8 cellular contexts compared by ENCODE assay signal in the genomic region with DNA sequence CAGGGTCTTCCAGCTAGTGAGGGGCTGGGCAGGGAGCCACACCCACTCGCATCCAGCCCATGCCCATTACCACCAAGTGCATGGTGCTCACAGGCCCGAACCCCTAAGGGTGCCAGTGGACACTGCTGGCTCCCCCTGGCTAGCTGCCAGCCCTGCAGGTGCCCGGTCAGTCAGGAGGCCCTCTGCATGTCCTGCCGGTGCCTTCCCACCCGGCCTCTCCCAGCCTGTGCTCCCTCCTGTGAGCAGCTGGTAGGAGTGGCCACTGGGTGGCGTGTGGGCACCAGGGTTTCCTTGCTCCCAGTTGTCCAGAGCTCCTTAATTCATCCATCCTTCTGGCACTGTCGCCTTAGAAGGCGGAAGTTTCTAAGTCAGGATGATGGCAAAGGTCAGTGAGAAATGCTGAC. TPM values are rescaled to one million over a fixed set of nuclear protein-coding genes. Genes with fewer than 3 reads are reported as not detected.
DNase-seq lines count a peak whose midpoint lies in the region; ATAC-seq, FAIRE-seq and TF ChIP-seq lines count a peak whose summit lies in the region.

No MANE protein-coding gene starts in this region.

- intact Hi-C loops in MCF 10A (cut with micrococcal nuclease), result loop anchor here (1.0 to 5.0 kb wide), 3 partner anchors 49 to 294 kb away; no protein-coding TSS in a partner anchor

- no peak for FAIRE-seq in GM19239 (lab: Jason Lieb, UNC)

- no peak overlapping the region for H3K27ac ChIP-seq in C4-2B

- ATAC-seq in left lobe of liver, result peak; percentile 94

- H3K27ac Mint-ChIP-seq in MCF 10A (ENCODE audit: low read depth, unreplicated experiment), result no peak overlapping the region

- DNase-seq in GM19239 (ENCODE audit: insufficient read length, low spot score) (peak; percentile 36), NCI-H446 treated with DMSO at 0.1 percent for 48 hours (lab: John Stamatoyannopoulos, UW) (peak; percentile 31), MCF 10A (ENCODE audit: unreplicated experiment) (peak; percentile 74), left lobe of liver (ENCODE audit: low spot score) (peak; percentile 68)
- DNase-seq in activated CD4-positive, CD25-positive, alpha-beta regulatory T cell (lab: John Stamatoyannopoulos, UW), result no peak
- no peak for DNase-seq in stimulated activated CD4-positive, alpha-beta T cell treated with anti-CD3 and anti-CD28 coated beads, Interleukin-1b, Interleukin-23, amount 100 ng/mL, for 48 hours
- no peak for DNase-seq in stimulated activated naive CD4-positive, alpha-beta T cell treated with Interleukin-2 at 50 U/mL for 16 hours (lab: John Stamatoyannopoulos, UW)

- H3K4me3 Mint-ChIP-seq in MCF 10A (ENCODE audit: unreplicated experiment), result no peak overlapping the region

- POLR2A ChIA-PET in MCF 10A (lab: Yijun Ruan, JAX), result interaction anchor here (0.6 to 1.2 kb wide), 7 partner anchors 9 to 318 kb away, joined by 3 to 4 read pairs (median 3); no protein-coding TSS in a partner anchor

- H3K4me1 Mint-ChIP-seq in MCF 10A (ENCODE audit: insufficient read depth, unreplicated experiment), result no peaks in the 10 kb centered on the region

- CTCF ChIA-PET in MCF 10A (lab: Yijun Ruan, JAX), result interaction anchor here (0.5 to 5.3 kb wide), 72 partner anchors 10 to 1297 kb away, joined by 3 to 79 read pairs (median 4); no protein-coding TSS in a partner anchor

- no TSS peak for BruUV-seq in MCF 10A (replicated peaks; lab: Mats Ljungman, UMichigan)

- peak; percentile 92 for TF ChIP-seq CTCF in C4-2B (conservative IDR thresholded peaks at IDR 0.05)
- peak; percentile 57 for TF ChIP-seq CTCF in MCF 10A (IDR thresholded peaks at IDR 0.05; ENCODE audit: unreplicated experiment)

- H3K36me3 Mint-ChIP-seq in MCF 10A (ENCODE audit: insufficient read depth, unreplicated experiment), result peaks cover 86% of the 10 kb centered on the region

- no peaks in the 10 kb centered on the region for H3K27me3 Mint-ChIP-seq in MCF 10A (ENCODE audit: insufficient read depth, unreplicated experiment)

- H3K9me3 Mint-ChIP-seq in MCF 10A (ENCODE audit: unreplicated experiment), result no peaks in the 10 kb centered on the region

RNA-seq across cellular contexts. Expression of gene QSOX1, which starts 33.4 kb away (rescaled TPM):
- total RNA-seq in MCF 10A (2022) (309 and 464 TPM in 2 replicates), left lobe of liver (41.1 TPM)

RNA-seq across cellular contexts. Expression of gene LHX4, which starts 42.0 kb away (rescaled TPM):
- total RNA-seq in MCF 10A (2022) (0.07 TPM in 1 of 2 replicates, not detected in the other), left lobe of liver (0.10 TPM)

Comparison
In these comparisons a context has a peak if more than half of its experiments do, and no peak if none do; other contexts are left out.
1. DNase-seq: peak in GM19239 (single experiment), NCI-H446 treated with DMSO at 0.1 percent for 48 hours (single experiment), MCF 10A (single experiment) and left lobe of liver (single experiment); none in activated CD4-positive, CD25-positive, alpha-beta regulatory T cell (0 of 4), stimulated activated CD4-positive, alpha-beta T cell treated with anti-CD3 and anti-CD28 coated beads, Interleukin-1b, Interleukin-23, amount 100 ng/mL, for 48 hours (single experiment) and stimulated activated naive CD4-positive, alpha-beta T cell treated with Interleukin-2 at 50 U/mL for 16 hours (single experiment).